Comparison of ENCODE assay signal across 10 cellular contexts in genomic region chr11:65491163-65491465, GRCh38. TPM values are rescaled to one million over a fixed set of nuclear protein-coding genes. Genes with fewer than 3 reads are reported as not detected.
A peak's percentile ranks its signal among the peaks of the same experiment; 100 is the strongest.
DNase-seq lines count a peak whose midpoint lies in the region; ATAC-seq and TF ChIP-seq lines count a peak whose summit lies in the region.
"Had no signal": no experiment of that assay in that cellular context is flagged by ENCODE, and none has a peak within 500 bp of the region (broad histone marks: within the 10 kb centered on the region; RNA-seq: fewer than 3 reads in every experiment).

No MANE protein-coding gene starts in this region.

- WGBS in heart right ventricle, 2 donors = 37 to 42% methylated on average over 3 of the region's 3 CpGs
- 77 to 93% methylated on average over 3 of the region's 3 CpGs for WGBS in endodermal cell (ENCODE audit: insufficient coverage in 1 of 2, insufficient read length in 1 of 2), 2 experiments

- no peaks in the 10 kb centered on the region for H3K36me3 Mint-ChIP-seq in endodermal cell (ENCODE audit: low read depth)
- H3K36me3 Mint-ChIP-seq in neural crest cell (ENCODE audit: low read depth) = no peaks in the 10 kb centered on the region

- H3K27me3 Mint-ChIP-seq in endodermal cell (ENCODE audit: insufficient read depth) (peaks cover 1% of the 10 kb centered on the region), neural crest cell (ENCODE audit: low read depth) (peaks cover 2% of the 10 kb centered on the region)

- H3K4me1 Mint-ChIP-seq in endodermal cell = peaks cover 67% of the 10 kb centered on the region
- H3K4me1 Mint-ChIP-seq in neural crest cell = peaks cover 88% of the 10 kb centered on the region

- no peaks in the 10 kb centered on the region for H3K36me3 ChIP-seq in heart right ventricle
- H3K36me3 ChIP-seq in endodermal cell (ENCODE audit: control insufficient read depth, insufficient read depth, low read length) = no peaks in the 10 kb centered on the region

- H3K9me3 ChIP-seq in heart right ventricle (no peaks in the 10 kb centered on the region), endodermal cell (ENCODE audit: control insufficient read depth, low read length) (no peaks in the 10 kb centered on the region)

- intact Hi-C loops in heart right ventricle (cut with DNase I) (no loop called here), cardiac septum (cut with DNase I) (no loop called here)

- no peak overlapping the region for H3K9ac ChIP-seq in endodermal cell (ENCODE audit: extremely low read depth, low read length, poor library complexity, severe bottlenecking)

- H3K9me3 Mint-ChIP-seq in endodermal cell = no peaks in the 10 kb centered on the region
- no peaks in the 10 kb centered on the region for H3K9me3 Mint-ChIP-seq in neural crest cell

- H3K4me3 ChIP-seq in heart right ventricle = no peak overlapping the region
- no peak overlapping the region for H3K4me3 ChIP-seq in endodermal cell (ENCODE audit: low read length)

- no peak for DNase-seq in heart right ventricle
- no peak for DNase-seq in cardiac septum (ENCODE audit: low spot score)
- DNase-seq in endodermal cell = no peak
- no peak for DNase-seq in neural crest cell (ENCODE audit: low read depth, low spot score)
- no peak for DNase-seq in kidney glomerular epithelial cell (lab: John Stamatoyannopoulos, UW)
- no peak for DNase-seq in activated gamma-delta T cell treated with Interleukin-2 at 50 U/mL for 16 hours
- DNase-seq in activated CD4-positive, alpha-beta T cell treated with anti-CD3 and anti-CD28 coated beads for 1 hour = no peak
- DNase-seq in activated CD8-positive, alpha-beta memory T cell treated with anti-CD3 and anti-CD28 coated beads for 24 hours = no peak
- DNase-seq: AML-193; stimulated activated CD4-positive, alpha-beta T cell treated with anti-CD3 and anti-CD28 coated beads, Interleukin-4, amount 100 ng/mL, for 24 hours had no signal

- H3K4me1 ChIP-seq in heart right ventricle = peaks cover 80 to 97% (median 96%) of the 10 kb centered on the region in 9 donors
- H3K4me1 ChIP-seq in endodermal cell (ENCODE audit: control insufficient read depth, insufficient read depth, low read length) = peaks cover 40% of the 10 kb centered on the region

- H3K27ac ChIP-seq in heart right ventricle (peak overlapping the region; percentile 88 to 100 (median 99)), endodermal cell (ENCODE audit: low read depth, low read length) (peak overlapping the region; percentile 27)

- H3K27me3 ChIP-seq in heart right ventricle (no peaks in the 10 kb centered on the region), endodermal cell (ENCODE audit: control insufficient read depth, insufficient read depth, low read length, poor library complexity, severe bottlenecking) (peaks cover 9% of the 10 kb centered on the region)

- no peak overlapping the region for H3K4me3 Mint-ChIP-seq in endodermal cell
- H3K4me3 Mint-ChIP-seq in neural crest cell = peak overlapping the region; percentile 85

- ATAC-seq in heart right ventricle = no peak

- no peak for TF ChIP-seq CTCF in heart right ventricle (IDR thresholded peaks at IDR 0.05)
- no peak for TF ChIP-seq CTCF in endodermal cell (conservative IDR thresholded peaks at IDR 0.05)
- TF ChIP-seq CTCF in neural crest cell (conservative IDR thresholded peaks at IDR 0.05) = no peak

- H3K27ac Mint-ChIP-seq in endodermal cell (peak overlapping the region; percentile 93), neural crest cell (ENCODE audit: unreplicated experiment) (peak overlapping the region; percentile 98)

RNA-seq across cellular contexts. Expression of gene MALAT1, which starts 7.7 kb away (rescaled TPM):
- 1,000 to 10,000 TPM; 4,742 to 8,462 (median 5,956) TPM for total RNA-seq in heart right ventricle
- 1,000 to 10,000 TPM in 1 of 2 donors, 100 to 1,000 TPM in 1; 205 to 8,339 TPM for polyA plus RNA-seq in heart right ventricle
- total RNA-seq in cardiac septum = 9,850 TPM
- 1,000 to 10,000 TPM; 5,233 to 6,894 TPM for total RNA-seq in endodermal cell
- polyA plus RNA-seq in endodermal cell (2013, experiment 1 of 2) = 1,429 TPM
- polyA plus RNA-seq in endodermal cell (2013, experiment 2 of 2) = 1,867 TPM
- 4,794 and 5,409 TPM in 2 replicates for total RNA-seq in neural crest cell

RNA-seq across cellular contexts. Expression of gene SCYL1, which starts 33.8 kb away (rescaled TPM):
- total RNA-seq in heart right ventricle (10 to 100 TPM; 47.4 to 66.9 (median 55.6) TPM), cardiac septum (60.2 TPM), endodermal cell (10 to 100 TPM; 62.9 to 67.4 TPM), neural crest cell (66.0 and 68.8 TPM in 2 replicates)
- 100 to 1,000 TPM in 1 of 2 donors, 10 to 100 TPM in 1; 90.0 to 130 TPM for polyA plus RNA-seq in heart right ventricle
- polyA plus RNA-seq in endodermal cell (2013, experiment 1 of 2) = 54.0 TPM
- 51.0 TPM for polyA plus RNA-seq in endodermal cell (2013, experiment 2 of 2)
